In the genomic region with DNA sequence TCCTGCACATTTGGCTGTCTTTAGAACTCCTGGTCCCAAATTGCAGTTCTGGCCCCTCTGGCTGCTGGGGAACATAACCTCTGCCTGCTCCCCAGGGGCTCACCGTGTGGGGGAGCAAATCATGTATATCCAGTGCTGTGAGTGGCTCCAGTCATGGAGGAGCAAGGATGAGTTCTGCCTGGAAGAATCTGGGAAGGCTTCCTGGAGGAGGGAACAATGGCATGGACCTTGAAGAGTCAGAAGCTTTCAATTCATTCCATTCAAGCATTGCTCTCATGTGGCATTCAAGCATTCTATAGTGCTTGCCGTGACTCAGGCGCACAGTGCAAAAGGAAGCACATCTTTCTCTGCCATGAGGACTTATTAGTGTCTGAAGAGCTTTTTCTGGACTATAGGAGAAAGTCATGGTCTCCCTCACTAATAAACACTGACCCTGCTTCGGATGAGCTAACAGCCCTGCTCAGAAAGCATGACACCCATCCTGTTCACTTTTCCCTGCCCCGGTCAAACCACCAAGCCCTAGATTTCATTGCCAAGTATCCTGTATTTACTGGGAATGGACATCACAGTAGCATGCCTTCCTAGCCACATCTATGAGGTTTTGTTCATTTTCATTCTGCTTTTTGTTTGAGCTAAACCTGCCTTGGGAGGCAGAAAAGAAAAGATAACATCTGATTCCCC, we compare ENCODE assay signal across 2 cellular contexts.
A peak's percentile ranks its signal among the peaks of the same experiment; 100 is the strongest.
TF ChIP-seq lines count a peak whose summit lies in the region.

No MANE protein-coding gene starts in this region.

TF ChIP-seq in K562, 482 proteins besides CTCF, POLR2A, EP300 and RAD21:
- TF ChIP-seq, protein P1, sequence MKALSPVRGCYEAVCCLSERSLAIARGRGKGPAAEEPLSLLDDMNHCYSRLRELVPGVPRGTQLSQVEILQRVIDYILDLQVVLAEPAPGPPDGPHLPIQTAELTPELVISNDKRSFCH (CRISPR knock-in tag; IDR thresholded peaks at IDR 0.05): no peak
- TF ChIP-seq, protein P1 (tag; IDR thresholded peaks at IDR 0.05): no peak
- peak; percentile 92 for TF ChIP-seq ZFP36 (IDR thresholded peaks at IDR 0.05; ENCODE audit: low read depth, low read length, partially characterized antibody)

TF ChIP-seq in HEK293T, 16 proteins besides CTCF, POLR2A, EP300 and RAD21:
- TF ChIP-seq FOXM1 (IDR thresholded peaks at IDR 0.05; ENCODE audit: borderline replicate concordance): no peak
- no peak for TF ChIP-seq L3MBTL2 (conservative IDR thresholded peaks at IDR 0.05)
- TF ChIP-seq FOXK2 (IDR thresholded peaks at IDR 0.05): no peak
- no peak for TF ChIP-seq TARDBP (IDR thresholded peaks at IDR 0.05)
- TF ChIP-seq HDGF (IDR thresholded peaks at IDR 0.05; ENCODE audit: borderline replicate concordance): no peak
- no peak for TF ChIP-seq FOXA1 (IDR thresholded peaks at IDR 0.05)
- no peak for TF ChIP-seq NFRKB (IDR thresholded peaks at IDR 0.05)
TF ChIP-seq in HEK293T: peak in this region for 0.
